Comparison of ENCODE assay signal across 8 cellular contexts in the genomic region with DNA sequence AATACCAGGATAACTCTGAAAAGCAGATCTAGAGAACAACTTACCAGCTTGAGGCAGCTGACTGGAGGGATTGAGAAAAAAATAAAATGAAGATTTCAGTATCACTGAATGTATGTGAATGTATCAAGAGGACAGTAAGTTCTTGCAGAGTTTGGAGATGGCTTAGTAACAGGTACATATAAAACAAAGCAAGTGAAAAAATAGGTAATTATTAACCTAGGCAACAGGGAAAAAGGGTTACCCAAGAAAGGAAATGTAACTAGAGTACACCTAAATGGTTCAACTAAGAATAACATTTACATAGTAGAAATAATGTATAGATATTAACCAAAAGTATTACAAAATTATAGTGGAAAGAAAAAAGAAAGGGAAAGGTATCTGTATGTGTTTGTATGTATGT.
"Had no signal": no experiment of that assay in that cellular context is flagged by ENCODE, and none has a peak within 500 bp of the region (broad histone marks: within the 10 kb centered on the region; RNA-seq: fewer than 3 reads in every experiment).

No MANE protein-coding gene starts in this region.

- DNase-seq: H9, HCEC 1CT, KBM-7 had no signal

- H3K27ac ChIP-seq: KMS-11 had no signal

- H3K4me2 ChIP-seq: GM23338, KMS-11 had no signal

- H2AFZ ChIP-seq: GM23338 had no signal

- H3K9ac ChIP-seq: KMS-11 had no signal

- H3K4me3 ChIP-seq: GM23338 had no signal

- FAIRE-seq: H1, H54, HTR-8/SVneo had no signal

- ATAC-seq: GM23338 had no signal
